In genomic region chr3:146801492-146801891, GRCh38 we compare ENCODE assay signal across 29 cellular contexts.
DNase-seq lines count a peak whose midpoint lies in the region; FAIRE-seq and TF ChIP-seq lines count a peak whose summit lies in the region.
"Had no signal": no experiment of that assay in that cellular context is flagged by ENCODE, and none has a peak within 500 bp of the region (broad histone marks: within the 10 kb centered on the region; RNA-seq: fewer than 3 reads in every experiment).

No MANE protein-coding gene starts in this region.

- H3K36me3 Mint-ChIP-seq in glutamatergic neuron (ENCODE audit: unreplicated experiment), result no peaks in the 10 kb centered on the region
- H3K36me3 Mint-ChIP-seq: CD14-positive monocyte; CD8-positive, alpha-beta memory T cell had no signal

- H3K4me1 ChIP-seq in GM23248 (ENCODE audit: insufficient read depth), result peaks cover 28% of the 10 kb centered on the region
- H3K4me1 ChIP-seq: BE2C had no signal

- no peak overlapping the region for H3K27ac ChIP-seq in GM23248
- H3K27ac ChIP-seq: PC-9 had no signal

- no peak overlapping the region for H3K4me3 ChIP-seq in GM23248
- H3K4me3 ChIP-seq: GM23338, MG63, PC-9 had no signal

- WGBS in GM23248 (ENCODE audit: low coverage in 1 of 2, low lambda C conversion rate in 2 of 2, missing lambda C conversion rate in 2 of 2), 2 experiments, result 66 to 67% methylated on average over 2 of the region's 2 CpGs

- H2AFZ ChIP-seq in GM23248, result peak overlapping the region; percentile 17; the same call in 1 of the 2 replicates
- H2AFZ ChIP-seq: GM23338, PC-9 had no signal

- H3K9me3 Mint-ChIP-seq in glutamatergic neuron (ENCODE audit: unreplicated experiment), result peaks cover 7% of the 10 kb centered on the region
- H3K9me3 Mint-ChIP-seq: GM23338; T-helper 1 cell treated with Interleukin-12 subunit alpha and Interleukin-12 subunit beta and Interleukin-4 antibody, amounts not matched to agents 30 μg/mL and 1 μg/mL, for 36 hours had no signal

- in situ Hi-C loops in GM23248 (cut with MboI), result loop anchor here (25.0 kb wide), 1 partner anchor 811 kb away; no protein-coding TSS in a partner anchor

- TF ChIP-seq CTCF in glutamatergic neuron (IDR thresholded peaks at IDR 0.05; ENCODE audit: partially characterized antibody, unreplicated experiment), result no peak

- no peak overlapping the region for H3K9ac ChIP-seq in GM23248

- H3K27ac Mint-ChIP-seq in glutamatergic neuron (ENCODE audit: unreplicated experiment), result peak overlapping the region; percentile 83
- H3K27ac Mint-ChIP-seq: CD14-positive monocyte; CD8-positive, alpha-beta memory T cell; GM23338; T-helper 1 cell treated with Interleukin-12 subunit alpha and Interleukin-12 subunit beta and Interleukin-4 antibody, amounts not matched to agents 30 μg/mL and 1 μg/mL, for 36 hours had no signal

- H3K27me3 ChIP-seq in GM23248 (replicated peaks; ENCODE audit: insufficient read depth), result no peaks in the 10 kb centered on the region
- H3K27me3 ChIP-seq: BE2C, MG63 had no signal

- no peak overlapping the region for H3K4me2 ChIP-seq in GM23248 (ENCODE audit: unreplicated experiment)
- H3K4me2 ChIP-seq: GM23338, PC-9 had no signal

- H4K20me1 ChIP-seq in GM23248 (ENCODE audit: insufficient read depth), result no peaks in the 10 kb centered on the region

- peaks cover 6% of the 10 kb centered on the region for H3K27me3 Mint-ChIP-seq in glutamatergic neuron (ENCODE audit: unreplicated experiment)
- H3K27me3 Mint-ChIP-seq: CD8-positive, alpha-beta memory T cell had no signal

- peak; percentile 20 for DNase-seq in NCI-H2171 treated with DMSO at 0.1 percent for 48 hours (lab: John Stamatoyannopoulos, UW)
- DNase-seq in NCI-H2171 (lab: John Stamatoyannopoulos, UW), result no peak
- no peak for DNase-seq in GM23248
- DNase-seq in SK-N-DZ (ENCODE audit: low spot score), result peak; percentile 48
- DNase-seq in glutamatergic neuron, result no peak
- no peak for DNase-seq in OCI-M1 (lab: John Stamatoyannopoulos, UW)
- DNase-seq in H54 (ENCODE audit: insufficient read length, low spot score), result no peak
- no peak for DNase-seq in activated CD4-positive, alpha-beta T cell treated with anti-CD3 and anti-CD28 coated beads, Interleukin-2, amount 50 U/mL, for 48 hours
- DNase-seq: 8988T; ACHN; BE2C; CD8-positive, alpha-beta memory T cell; DMS153; DND-41; HCEC 1CT; IMR-90; KG1; MG63; NCI-H1105 treated with DMSO at 0.1 percent for 48 hours; NCI-H1694; NCI-H2029 treated with DMSO at 0.1 percent for 48 hours; NCI-H446; NK-92 treated with Interleukin-12 subunit alpha and Interleukin-12 subunit beta, amount 100 ng/mL, for 24 hours; PC-9; SW 1271 had no signal

- H3K9me3 ChIP-seq in GM23248 (ENCODE audit: low read depth), result no peaks in the 10 kb centered on the region
- H3K9me3 ChIP-seq: BE2C, MG63 had no signal

- no peaks in the 10 kb centered on the region for H3K36me3 ChIP-seq in GM23248 (ENCODE audit: low read depth)
- H3K36me3 ChIP-seq: BE2C, MG63 had no signal

- no peaks in the 10 kb centered on the region for H3K79me2 ChIP-seq in GM23248 (ENCODE audit: insufficient read depth)

- FAIRE-seq in H54 (lab: Jason Lieb, UNC), result no peak
- FAIRE-seq: GM19239 had no signal

- no peak for TF ChIP-seq POLR2A in H54 (IDR thresholded peaks at IDR 0.05; ENCODE audit: low read depth, low read length)

- H3K9me2 ChIP-seq in GM23248 (ENCODE audit: insufficient read depth), result no peaks in the 10 kb centered on the region

- H3K4me1 Mint-ChIP-seq in glutamatergic neuron (ENCODE audit: low read depth, unreplicated experiment), result peaks cover 47% of the 10 kb centered on the region
- H3K4me1 Mint-ChIP-seq: CD14-positive monocyte; CD8-positive, alpha-beta memory T cell had no signal

- peak overlapping the region; percentile 35 for H3K4me3 Mint-ChIP-seq in glutamatergic neuron (ENCODE audit: unreplicated experiment)
- H3K4me3 Mint-ChIP-seq: CD14-positive monocyte; CD8-positive, alpha-beta memory T cell; GM23338; T-helper 1 cell treated with Interleukin-12 subunit alpha and Interleukin-12 subunit beta and Interleukin-4 antibody, amounts not matched to agents 30 μg/mL and 1 μg/mL, for 36 hours had no signal

- H3F3A ChIP-seq in GM23248 (ENCODE audit: insufficient read depth), result peaks cover 16% of the 10 kb centered on the region

Comparison
In these comparisons a context has a peak if more than half of its experiments do, and no peak if none do; other contexts are left out.
1. DNase-seq: peak in NCI-H2171 treated with DMSO at 0.1 percent for 48 hours (single experiment) and SK-N-DZ (single experiment); none in NCI-H2171 (single experiment), GM23248 (single experiment), glutamatergic neuron (single experiment), OCI-M1 (single experiment), H54 (single experiment) and activated CD4-positive, alpha-beta T cell treated with anti-CD3 and anti-CD28 coated beads, Interleukin-2, amount 50 U/mL, for 48 hours (0 of 2).